Comparison of ENCODE assay signal across 8 cellular contexts in genomic region chr1:154937988-154938386, GRCh38. TPM values are rescaled to one million over a fixed set of nuclear protein-coding genes. Genes with fewer than 3 reads are reported as not detected.
A peak's percentile ranks its signal among the peaks of the same experiment; 100 is the strongest.
DNase-seq lines count a peak whose midpoint lies in the region; ATAC-seq and TF ChIP-seq lines count a peak whose summit lies in the region.

No MANE protein-coding gene starts in this region.

- H3K9me3 Mint-ChIP-seq in nephron = no peaks in the 10 kb centered on the region

- no peaks in the 10 kb centered on the region for H3K27me3 Mint-ChIP-seq in nephron (ENCODE audit: low read depth)

- peak overlapping the region; percentile 99 to 100 (median 100) for H3K27ac Mint-ChIP-seq in nephron

- H3K9ac ChIP-seq in colonic mucosa (ENCODE audit: low read depth in 2 of 2, low read length in 2 of 2) = peak overlapping the region; percentile 59 to 96

- peak overlapping the region; percentile 96 for H3K27ac ChIP-seq in colonic mucosa

- no peaks in the 10 kb centered on the region for H3K36me3 ChIP-seq in colonic mucosa

- TF ChIP-seq CTCF in AG10803 (conservative IDR thresholded peaks at IDR 0.05; ENCODE audit: low read length) (no peak), LNCaP clone FGC (IDR thresholded peaks at IDR 0.05; ENCODE audit: control insufficient read depth, extremely low read depth, insufficient read depth) (no peak), colonic mucosa (IDR thresholded peaks at IDR 0.05) (no peak), nephron (IDR thresholded peaks at IDR 0.05; ENCODE audit: unreplicated experiment in 3 of 3) (no peak)

- ATAC-seq in HG02588 (IDR thresholded peaks at IDR 0.05; ENCODE audit: unreplicated experiment) (no peak), HG03460 (IDR thresholded peaks at IDR 0.05; ENCODE audit: unreplicated experiment) (no peak)

- no peaks in the 10 kb centered on the region for H3K9me3 ChIP-seq in colonic mucosa

- DNase-seq in AG10803 (ENCODE audit: low read depth) (no peak), LNCaP clone FGC (ENCODE audit: low read depth) (no peak), colonic mucosa (no peak), activated gamma-delta T cell treated with Interleukin-2 at 50 U/mL for 16 hours (no peak), iPS-NIHi11 (ENCODE audit: low spot score) (no peak)

- intact Hi-C loops in colonic mucosa (cut with DNase I) = no loop called here

- H3K27me3 ChIP-seq in colonic mucosa = no peaks in the 10 kb centered on the region

- H3K4me1 ChIP-seq in colonic mucosa = no peaks in the 10 kb centered on the region

- H3K4me3 Mint-ChIP-seq in nephron = peak overlapping the region; percentile 87 to 96 (median 92)

- H3K4me3 ChIP-seq in AG10803 (ENCODE audit: low read length) (peak overlapping the region; percentile 99), LNCaP clone FGC (ENCODE audit: low read depth, low read length) (peak overlapping the region; percentile 62), colonic mucosa (no peak overlapping the region)

- H3K36me3 Mint-ChIP-seq in nephron (ENCODE audit: low read depth) = no peaks in the 10 kb centered on the region

- peaks cover 33% of the 10 kb centered on the region for H3K4me1 Mint-ChIP-seq in nephron

RNA-seq across cellular contexts. Expression of gene PMVK, which starts 1.5 kb away (rescaled TPM):
- total RNA-seq in colonic mucosa = 10 to 100 TPM; 32.0 to 46.5 TPM

RNA-seq across cellular contexts. Expression of gene PBXIP1, which starts 17.9 kb away (rescaled TPM):
- total RNA-seq in colonic mucosa = 10 to 100 TPM; 22.0 to 51.4 TPM

RNA-seq across cellular contexts. Expression of gene PYGO2, which starts 23.6 kb away (rescaled TPM):
- 10 to 100 TPM; 25.8 to 33.8 TPM for total RNA-seq in colonic mucosa

RNA-seq across cellular contexts. Expression of gene SHC1, which starts 32.6 kb away (rescaled TPM):
- total RNA-seq in colonic mucosa = 100 to 1,000 TPM in 1 of 2 donors, 10 to 100 TPM in 1; 98.3 to 104 TPM

RNA-seq across cellular contexts. Expression of gene CKS1B, which starts 36.5 kb away (rescaled TPM):
- total RNA-seq in colonic mucosa = 10 to 100 TPM; 49.5 to 76.5 TPM
